Comparison of ENCODE assay signal across 8 cellular contexts in genomic region chr15:101675796-101676582, GRCh38. TPM values are rescaled to one million over a fixed set of nuclear protein-coding genes. Genes with fewer than 3 reads are reported as not detected.
DNase-seq lines count a peak whose midpoint lies in the region; ATAC-seq and TF ChIP-seq lines count a peak whose summit lies in the region.

No MANE protein-coding gene starts in this region.

- peaks cover 8% of the 10 kb centered on the region for H3K36me3 Mint-ChIP-seq in WTC11

- POLR2A ChIA-PET in WTC11 (lab: Charles Lee), result interaction anchor here (0.7 kb wide), 1 partner anchor 30 kb away, joined by 3 read pairs; no protein-coding TSS in a partner anchor

- H3K9me3 Mint-ChIP-seq in WTC11, result no peaks in the 10 kb centered on the region

- no peak overlapping the region for H3K27ac Mint-ChIP-seq in WTC11

- TF ChIP-seq CTCF in GM13976 (IDR thresholded peaks at IDR 0.05; ENCODE audit: borderline replicate concordance, control extremely low read depth, extremely low read depth, insufficient read depth, missing control alignments) (no peak), WTC11 (IDR thresholded peaks at IDR 0.05) (no peak), kidney epithelial cell (IDR thresholded peaks at IDR 0.05; ENCODE audit: insufficient read depth, low read length, poor library complexity, severe bottlenecking) (no peak)

- no peaks in the 10 kb centered on the region for H3K36me3 ChIP-seq in kidney epithelial cell (ENCODE audit: control insufficient read depth, insufficient read depth, low read length)

- H3K4me3 Mint-ChIP-seq in WTC11, result peak overlapping the region; percentile 10; the same call in 1 of the 2 replicates

- H3K27me3 Mint-ChIP-seq in WTC11 (ENCODE audit: low read depth), result no peaks in the 10 kb centered on the region

- H3K27me3 ChIP-seq in kidney epithelial cell (ENCODE audit: control insufficient read depth, insufficient read depth, low read length), result no peaks in the 10 kb centered on the region

- peak; percentile 82 for ATAC-seq in HG02588 (IDR thresholded peaks at IDR 0.05; ENCODE audit: unreplicated experiment)
- peak; percentile 78 for ATAC-seq in WTC11
- ATAC-seq in HG02938 (IDR thresholded peaks at IDR 0.05; ENCODE audit: unreplicated experiment), result no peak
- ATAC-seq in left lobe of liver, result no peak

- CTCF ChIA-PET in WTC11 (lab: Charles Lee), result no interaction called here

- DNase-seq in GM13976 (ENCODE audit: low spot score), result peak; percentile 50
- DNase-seq in WTC11 (ENCODE audit: low spot score), result no peak
- DNase-seq in kidney epithelial cell (ENCODE audit: low read depth), result peak; percentile 75
- no peak for DNase-seq in OCI-M2 (lab: John Stamatoyannopoulos, UW; ENCODE audit: unreplicated experiment)
- no peak for DNase-seq in left lobe of liver (ENCODE audit: low spot score)
- no peak for DNase-seq in HUDEP-2 (lab: John Stamatoyannopoulos, UW; ENCODE audit: unreplicated experiment in 76 of 76)

- in situ Hi-C loops in GM13976 (cut with MboI; ENCODE audit: low sequenced_read_pairs, unreplicated experiment), result no loop called here

- H3K4me3 ChIP-seq in kidney epithelial cell (ENCODE audit: low read depth, low read length), result no peak overlapping the region

- H3K4me1 Mint-ChIP-seq in WTC11, result peaks cover 6% of the 10 kb centered on the region

TF ChIP-seq in WTC11, 78 proteins besides CTCF, POLR2A, EP300 and RAD21:
- TF ChIP-seq GABPB1 (CRISPR knock-in tag; IDR thresholded peaks at IDR 0.05) (no peak), MAX (CRISPR knock-in tag; IDR thresholded peaks at IDR 0.05) (peak; percentile 77)

RNA-seq across cellular contexts. Expression of gene TM2D3, which starts 23.8 kb away (rescaled TPM):
- total RNA-seq in WTC11 (2021), result 22.4 to 23.5 TPM (median 23.1 TPM) in 3 replicates
- 30.0 and 31.4 TPM in 2 replicates for total RNA-seq in kidney epithelial cell
- total RNA-seq in left lobe of liver, result 30.4 TPM

RNA-seq across cellular contexts. Expression of gene TARS3, which starts 48.3 kb away (rescaled TPM):
- 9.5 to 10.6 TPM (median 10.4 TPM) in 3 replicates for total RNA-seq in WTC11 (2021)
- 10.4 and 10.5 TPM in 2 replicates for total RNA-seq in kidney epithelial cell
- 5.1 TPM for total RNA-seq in left lobe of liver

Comparison
In these comparisons a context has a peak if more than half of its experiments do, and no peak if none do; other contexts are left out.
1. DNase-seq: peak in GM13976 (single experiment) and kidney epithelial cell (single experiment); none in WTC11 (single experiment), OCI-M2 (single experiment), left lobe of liver (single experiment) and HUDEP-2 (0 of 76).
2. ATAC-seq: peak in HG02588 (single experiment) and WTC11 (single experiment); none in HG02938 (single experiment) and left lobe of liver (single experiment).